Comparison of ENCODE assay signal across 1 cellular context in the genomic region with DNA sequence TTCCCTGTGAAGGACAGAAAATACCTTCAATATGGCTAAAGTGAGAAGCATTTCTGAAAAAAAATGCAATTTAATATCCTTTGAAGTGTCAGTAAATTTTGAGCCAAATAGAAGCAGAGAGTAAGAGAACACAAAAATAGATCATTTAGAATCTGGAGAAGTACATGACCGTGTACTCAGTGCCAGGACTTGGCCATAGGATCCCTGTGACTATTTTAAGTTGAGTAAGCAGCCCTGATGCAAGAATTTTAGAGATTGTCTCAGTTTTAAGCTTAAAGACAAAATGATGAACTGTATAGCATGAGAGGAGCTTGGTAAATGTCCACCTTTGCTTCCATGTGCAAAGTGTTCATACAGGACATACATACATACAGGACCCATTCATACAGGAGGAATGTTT.
TF ChIP-seq lines count a peak whose summit lies in the region.

No MANE protein-coding gene starts in this region.

TF ChIP-seq in GM12878, 131 proteins besides CTCF, POLR2A, EP300 and RAD21 (continued from another document):
- TF ChIP-seq, protein P1, sequence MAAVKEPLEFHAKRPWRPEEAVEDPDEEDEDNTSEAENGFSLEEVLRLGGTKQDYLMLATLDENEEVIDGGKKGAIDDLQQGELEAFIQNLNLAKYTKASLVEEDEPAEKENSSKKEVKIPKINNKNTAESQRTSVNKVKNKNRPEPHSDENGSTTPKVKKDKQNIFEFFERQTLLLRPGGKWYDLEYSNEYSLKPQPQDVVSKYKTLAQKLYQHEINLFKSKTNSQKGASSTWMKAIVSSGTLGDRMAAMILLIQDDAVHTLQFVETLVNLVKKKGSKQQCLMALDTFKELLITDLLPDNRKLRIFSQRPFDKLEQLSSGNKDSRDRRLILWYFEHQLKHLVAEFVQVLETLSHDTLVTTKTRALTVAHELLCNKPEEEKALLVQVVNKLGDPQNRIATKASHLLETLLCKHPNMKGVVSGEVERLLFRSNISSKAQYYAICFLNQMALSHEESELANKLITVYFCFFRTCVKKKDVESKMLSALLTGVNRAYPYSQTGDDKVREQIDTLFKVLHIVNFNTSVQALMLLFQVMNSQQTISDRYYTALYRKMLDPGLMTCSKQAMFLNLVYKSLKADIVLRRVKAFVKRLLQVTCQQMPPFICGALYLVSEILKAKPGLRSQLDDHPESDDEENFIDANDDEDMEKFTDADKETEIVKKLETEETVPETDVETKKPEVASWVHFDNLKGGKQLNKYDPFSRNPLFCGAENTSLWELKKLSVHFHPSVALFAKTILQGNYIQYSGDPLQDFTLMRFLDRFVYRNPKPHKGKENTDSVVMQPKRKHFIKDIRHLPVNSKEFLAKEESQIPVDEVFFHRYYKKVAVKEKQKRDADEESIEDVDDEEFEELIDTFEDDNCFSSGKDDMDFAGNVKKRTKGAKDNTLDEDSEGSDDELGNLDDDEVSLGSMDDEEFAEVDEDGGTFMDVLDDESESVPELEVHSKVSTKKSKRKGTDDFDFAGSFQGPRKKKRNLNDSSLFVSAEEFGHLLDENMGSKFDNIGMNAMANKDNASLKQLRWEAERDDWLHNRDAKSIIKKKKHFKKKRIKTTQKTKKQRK (IDR thresholded peaks at IDR 0.05; ENCODE audit: low read depth, low read length): no peak
- no peak for TF ChIP-seq HDAC2 (IDR thresholded peaks at IDR 0.05)
- TF ChIP-seq, protein P2, sequence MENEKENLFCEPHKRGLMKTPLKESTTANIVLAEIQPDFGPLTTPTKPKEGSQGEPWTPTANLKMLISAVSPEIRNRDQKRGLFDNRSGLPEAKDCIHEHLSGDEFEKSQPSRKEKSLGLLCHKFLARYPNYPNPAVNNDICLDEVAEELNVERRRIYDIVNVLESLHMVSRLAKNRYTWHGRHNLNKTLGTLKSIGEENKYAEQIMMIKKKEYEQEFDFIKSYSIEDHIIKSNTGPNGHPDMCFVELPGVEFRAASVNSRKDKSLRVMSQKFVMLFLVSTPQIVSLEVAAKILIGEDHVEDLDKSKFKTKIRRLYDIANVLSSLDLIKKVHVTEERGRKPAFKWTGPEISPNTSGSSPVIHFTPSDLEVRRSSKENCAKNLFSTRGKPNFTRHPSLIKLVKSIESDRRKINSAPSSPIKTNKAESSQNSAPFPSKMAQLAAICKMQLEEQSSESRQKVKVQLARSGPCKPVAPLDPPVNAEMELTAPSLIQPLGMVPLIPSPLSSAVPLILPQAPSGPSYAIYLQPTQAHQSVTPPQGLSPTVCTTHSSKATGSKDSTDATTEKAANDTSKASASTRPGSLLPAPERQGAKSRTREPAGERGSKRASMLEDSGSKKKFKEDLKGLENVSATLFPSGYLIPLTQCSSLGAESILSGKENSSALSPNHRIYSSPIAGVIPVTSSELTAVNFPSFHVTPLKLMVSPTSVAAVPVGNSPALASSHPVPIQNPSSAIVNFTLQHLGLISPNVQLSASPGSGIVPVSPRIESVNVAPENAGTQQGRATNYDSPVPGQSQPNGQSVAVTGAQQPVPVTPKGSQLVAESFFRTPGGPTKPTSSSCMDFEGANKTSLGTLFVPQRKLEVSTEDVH (IDR thresholded peaks at IDR 0.05; ENCODE audit: low read depth, partially characterized antibody): no peak
- TF ChIP-seq, protein P3, sequence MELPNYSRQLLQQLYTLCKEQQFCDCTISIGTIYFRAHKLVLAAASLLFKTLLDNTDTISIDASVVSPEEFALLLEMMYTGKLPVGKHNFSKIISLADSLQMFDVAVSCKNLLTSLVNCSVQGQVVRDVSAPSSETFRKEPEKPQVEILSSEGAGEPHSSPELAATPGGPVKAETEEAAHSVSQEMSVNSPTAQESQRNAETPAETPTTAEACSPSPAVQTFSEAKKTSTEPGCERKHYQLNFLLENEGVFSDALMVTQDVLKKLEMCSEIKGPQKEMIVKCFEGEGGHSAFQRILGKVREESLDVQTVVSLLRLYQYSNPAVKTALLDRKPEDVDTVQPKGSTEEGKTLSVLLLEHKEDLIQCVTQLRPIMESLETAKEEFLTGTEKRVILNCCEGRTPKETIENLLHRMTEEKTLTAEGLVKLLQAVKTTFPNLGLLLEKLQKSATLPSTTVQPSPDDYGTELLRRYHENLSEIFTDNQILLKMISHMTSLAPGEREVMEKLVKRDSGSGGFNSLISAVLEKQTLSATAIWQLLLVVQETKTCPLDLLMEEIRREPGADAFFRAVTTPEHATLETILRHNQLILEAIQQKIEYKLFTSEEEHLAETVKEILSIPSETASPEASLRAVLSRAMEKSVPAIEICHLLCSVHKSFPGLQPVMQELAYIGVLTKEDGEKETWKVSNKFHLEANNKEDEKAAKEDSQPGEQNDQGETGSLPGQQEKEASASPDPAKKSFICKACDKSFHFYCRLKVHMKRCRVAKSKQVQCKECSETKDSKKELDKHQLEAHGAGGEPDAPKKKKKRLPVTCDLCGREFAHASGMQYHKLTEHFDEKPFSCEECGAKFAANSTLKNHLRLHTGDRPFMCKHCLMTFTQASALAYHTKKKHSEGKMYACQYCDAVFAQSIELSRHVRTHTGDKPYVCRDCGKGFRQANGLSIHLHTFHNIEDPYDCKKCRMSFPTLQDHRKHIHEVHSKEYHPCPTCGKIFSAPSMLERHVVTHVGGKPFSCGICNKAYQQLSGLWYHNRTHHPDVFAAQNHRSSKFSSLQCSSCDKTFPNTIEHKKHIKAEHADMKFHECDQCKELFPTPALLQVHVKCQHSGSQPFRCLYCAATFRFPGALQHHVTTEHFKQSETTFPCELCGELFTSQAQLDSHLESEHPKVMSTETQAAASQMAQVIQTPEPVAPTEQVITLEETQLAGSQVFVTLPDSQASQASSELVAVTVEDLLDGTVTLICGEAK (IDR thresholded peaks at IDR 0.05; ENCODE audit: borderline replicate concordance): no peak
- TF ChIP-seq NRF1 (conservative IDR thresholded peaks at IDR 0.05; ENCODE audit: low read depth, low read length): no peak
